ENCODE assay signal across 23 cellular contexts in genomic region chr11:113273720-113274119, GRCh38. TPM values are rescaled to one million over a fixed set of nuclear protein-coding genes. Genes with fewer than 3 reads are reported as not detected.
DNase-seq lines count a peak whose midpoint lies in the region; ATAC-seq and TF ChIP-seq lines count a peak whose summit lies in the region.
"Had no signal": no experiment of that assay in that cellular context is flagged by ENCODE, and none has a peak within 500 bp of the region (broad histone marks: within the 10 kb centered on the region; RNA-seq: fewer than 3 reads in every experiment).

No MANE protein-coding gene starts in this region.

- H3K9me3 ChIP-seq in cardiac muscle cell (ENCODE audit: low read depth) (no peaks in the 10 kb centered on the region), neural progenitor cell (ENCODE audit: low read depth) (no peaks in the 10 kb centered on the region), T-helper 17 cell (ENCODE audit: control insufficient read depth, low read length, poor library complexity, severe bottlenecking) (no peaks in the 10 kb centered on the region)
- H3K9me3 ChIP-seq: HAP-1, MG63, SJSA1 had no signal

- H3K36me3 ChIP-seq in cardiac muscle cell (peaks cover 5% of the 10 kb centered on the region), neural progenitor cell (no peaks in the 10 kb centered on the region)
- H3K36me3 ChIP-seq: HAP-1, MG63, SJSA1 had no signal

- H3K4me1 ChIP-seq in cardiac muscle cell (ENCODE audit: low read depth): no peaks in the 10 kb centered on the region
- H3K4me1 ChIP-seq in neural progenitor cell: peaks cover 30% of the 10 kb centered on the region
- H3K4me1 ChIP-seq: HAP-1, SJSA1 had no signal

- H3K27ac Mint-ChIP-seq in neural progenitor cell (peak overlapping the region; percentile 37), T-helper 17 cell (no peak overlapping the region)
- H3K27ac Mint-ChIP-seq: CD8-positive, alpha-beta memory T cell; GM23338 had no signal

- H3K27me3 Mint-ChIP-seq in neural progenitor cell (ENCODE audit: insufficient read depth, low read depth) (peaks cover 2% of the 10 kb centered on the region), T-helper 17 cell (peaks cover 21% of the 10 kb centered on the region)

- H3K36me3 Mint-ChIP-seq in neural progenitor cell: peaks cover 2% of the 10 kb centered on the region
- no peaks in the 10 kb centered on the region for H3K36me3 Mint-ChIP-seq in T-helper 17 cell (ENCODE audit: low read depth)
- H3K36me3 Mint-ChIP-seq: CD8-positive, alpha-beta memory T cell had no signal

- H3K4me2 ChIP-seq in neural progenitor cell: no peak overlapping the region
- H3K4me2 ChIP-seq: GM23338 had no signal

- H3K9me3 Mint-ChIP-seq in neural progenitor cell: no peaks in the 10 kb centered on the region
- H3K9me3 Mint-ChIP-seq: CD8-positive, alpha-beta memory T cell; GM23338 had no signal

- ATAC-seq in SK-N-SH treated with all-trans-retinoic acid at 6 μM for 48 hours (no peak; the same call in 2 of the 3 replicates), T-helper 17 cell (no peak)
- ATAC-seq: Right ventricle myocardium inferior had no signal

- no peaks in the 10 kb centered on the region for H3K27me3 ChIP-seq in cardiac muscle cell
- H3K27me3 ChIP-seq in neural progenitor cell: no peaks in the 10 kb centered on the region
- H3K27me3 ChIP-seq: MG63, SJSA1 had no signal

- H3K9ac ChIP-seq in neural progenitor cell: no peak overlapping the region

- H3F3A ChIP-seq in neural progenitor cell (ENCODE audit: low read depth): no peaks in the 10 kb centered on the region

- no peaks in the 10 kb centered on the region for H4K20me1 ChIP-seq in neural progenitor cell (ENCODE audit: low read depth)

- H3K4me1 Mint-ChIP-seq in neural progenitor cell: peaks cover 11% of the 10 kb centered on the region
- H3K4me1 Mint-ChIP-seq in T-helper 17 cell: no peaks in the 10 kb centered on the region
- H3K4me1 Mint-ChIP-seq: CD8-positive, alpha-beta memory T cell had no signal

- no peak for TF ChIP-seq CTCF in cardiac muscle cell (IDR thresholded peaks at IDR 0.05; ENCODE audit: low read depth, low read length)
- TF ChIP-seq CTCF in neural progenitor cell (IDR thresholded peaks at IDR 0.05): no peak

- H3K4me3 Mint-ChIP-seq in neural progenitor cell: no peak overlapping the region
- H3K4me3 Mint-ChIP-seq in T-helper 17 cell: no peak overlapping the region
- H3K4me3 Mint-ChIP-seq: CD8-positive, alpha-beta memory T cell; GM23338 had no signal

- H3K27ac ChIP-seq in cardiac muscle cell (peak overlapping the region; percentile 23), neural progenitor cell (no peak overlapping the region)
- H3K27ac ChIP-seq: C4-2B, SJSA1 had no signal

- intact Hi-C loops in cardiac septum (cut with DNase I): loop anchor here (10.0 kb wide), 1 partner anchor 459 kb away; no protein-coding TSS in a partner anchor

- DNase-seq in cardiac muscle cell (ENCODE audit: low read depth in 1 of 2, low spot score in 1 of 2) (no peak), cardiac septum (ENCODE audit: low spot score) (no peak), neural progenitor cell (ENCODE audit: low spot score) (no peak), ACHN (no peak), OCI-M2 (lab: John Stamatoyannopoulos, UW; ENCODE audit: unreplicated experiment) (no peak), T-helper 17 cell (no peak)
- DNase-seq: 8988T; AML-193; Calu3; CD8-positive, alpha-beta memory T cell; DMS79; MG63; NCI-H1417 treated with DMSO at 0.1 percent for 48 hours; NCI-H1930; NCI-H510A; NCI-H748 treated with DMSO at 0.1 percent for 48 hours had no signal

- no peak overlapping the region for H2AFZ ChIP-seq in neural progenitor cell (replicated peaks)
- H2AFZ ChIP-seq: GM23338 had no signal

- no peak overlapping the region for H3K4me3 ChIP-seq in cardiac muscle cell
- H3K4me3 ChIP-seq in neural progenitor cell: no peak overlapping the region
- H3K4me3 ChIP-seq: GM23338, HAP-1, K562, MG63, SJSA1 had no signal

- H3K79me2 ChIP-seq in neural progenitor cell (ENCODE audit: low read depth): no peaks in the 10 kb centered on the region

- in situ Hi-C loops in ACHN (cut with HindIII; ENCODE audit: low pct_ligation_motif_present, low pct_unique_long_range_greater_than_20kb, low sequenced_read_pairs): no loop called here

TF ChIP-seq in SK-N-SH treated with all-trans-retinoic acid at 6 μM for 48 hours, 23 proteins besides CTCF, POLR2A, EP300 and RAD21:
- TF ChIP-seq ZNF8 (CRISPR knock-in tag; IDR thresholded peaks at IDR 0.05) (no peak), BACH2 (CRISPR knock-in tag; IDR thresholded peaks at IDR 0.05; ENCODE audit: borderline replicate concordance) (no peak), CREB5 (CRISPR knock-in tag; IDR thresholded peaks at IDR 0.05; ENCODE audit: low read depth) (no peak), TCF4 (CRISPR knock-in tag; IDR thresholded peaks at IDR 0.05; ENCODE audit: borderline replicate concordance) (peak; percentile 56; the same call in 1 of the 2 replicates)

RNA-seq across cellular contexts. Expression of gene TTC12, which starts 40.7 kb away (rescaled TPM):
- total RNA-seq in cardiac muscle cell (17.7 and 30.5 TPM in 2 replicates), cardiac septum (12.0 TPM), neural progenitor cell (ENCODE audit: low replicate concordance) (21.8 and 33.4 TPM in 2 replicates), T-helper 17 cell (10 to 100 TPM; 31.1 to 36.5 TPM)
- polyA plus RNA-seq in cardiac muscle cell: 14.9 and 19.4 TPM in 2 replicates
